Comparison of ENCODE assay signal across 1 cellular context in the genomic region with DNA sequence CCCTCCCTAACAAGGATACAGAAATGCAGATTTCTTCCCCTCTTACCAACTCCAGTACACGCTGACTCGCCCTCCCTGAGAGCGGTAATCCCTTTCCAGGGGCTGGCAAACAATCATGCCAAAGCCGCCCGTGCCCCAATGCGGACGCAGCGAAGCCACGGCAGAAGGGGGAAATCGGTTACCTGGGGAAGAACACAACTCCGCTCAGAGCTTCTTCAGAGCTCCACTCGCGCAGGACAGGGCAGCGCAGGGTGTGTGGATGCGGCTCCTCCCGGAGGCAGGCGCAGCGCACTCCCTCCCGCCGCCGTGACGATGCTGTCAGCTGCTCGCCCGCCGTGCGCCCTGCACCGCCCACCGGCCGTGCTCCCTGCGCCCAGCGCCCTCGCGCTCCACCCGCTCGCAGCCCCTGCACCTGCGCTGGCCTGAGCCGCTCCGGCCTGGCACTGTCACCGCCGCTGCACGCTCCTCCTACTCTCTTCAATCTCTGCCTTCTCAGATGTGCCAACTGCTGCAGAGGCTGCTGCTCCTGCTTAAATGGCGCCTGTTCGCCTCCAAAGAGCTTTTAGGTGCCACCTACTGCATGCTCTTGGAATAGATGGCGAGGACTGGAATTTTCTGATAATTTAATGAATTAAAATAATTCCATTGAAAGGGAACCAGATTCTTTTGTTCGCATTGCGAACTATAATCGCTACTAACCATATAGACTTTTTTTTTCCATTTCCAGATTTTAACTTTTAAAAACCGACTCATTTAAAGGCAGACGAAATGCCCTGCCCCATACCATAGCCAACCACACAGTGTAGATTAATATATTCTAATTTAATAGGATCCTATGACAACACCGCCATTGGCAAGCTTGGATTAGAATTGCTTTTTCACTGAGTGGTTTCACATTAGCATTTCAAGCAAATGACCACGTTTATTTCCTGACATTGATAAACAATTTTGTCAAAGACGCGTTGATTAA.
TF ChIP-seq lines count a peak whose summit lies in the region.

A gene with protein sequence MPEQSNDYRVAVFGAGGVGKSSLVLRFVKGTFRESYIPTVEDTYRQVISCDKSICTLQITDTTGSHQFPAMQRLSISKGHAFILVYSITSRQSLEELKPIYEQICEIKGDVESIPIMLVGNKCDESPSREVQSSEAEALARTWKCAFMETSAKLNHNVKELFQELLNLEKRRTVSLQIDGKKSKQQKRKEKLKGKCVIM (minus strand): TSS at position 255 of the 970 bp plus-strand sequence. CDS start 28,997 bp downstream, outside the sequence.

TF ChIP-seq in HEK293, 187 proteins besides CTCF, POLR2A, EP300 and RAD21 (continued from another document):
- peak; percentile 45 for TF ChIP-seq ZNF335 (tag by site-specific recombination; conservative IDR thresholded peaks at IDR 0.05)
